1 cellular context compared by ENCODE assay signal in genomic region chr5:98454904-98455303, GRCh38.
TF ChIP-seq lines count a peak whose summit lies in the region.

No MANE protein-coding gene starts in this region.

TF ChIP-seq in HCT116, 20 proteins besides CTCF, POLR2A, EP300 and RAD21 (continued from another document):
- no peak for TF ChIP-seq JUND (IDR thresholded peaks at IDR 0.05)
TF ChIP-seq in HCT116: peak in this region for 0.
